12 cellular contexts compared by ENCODE assay signal in the genomic region with DNA sequence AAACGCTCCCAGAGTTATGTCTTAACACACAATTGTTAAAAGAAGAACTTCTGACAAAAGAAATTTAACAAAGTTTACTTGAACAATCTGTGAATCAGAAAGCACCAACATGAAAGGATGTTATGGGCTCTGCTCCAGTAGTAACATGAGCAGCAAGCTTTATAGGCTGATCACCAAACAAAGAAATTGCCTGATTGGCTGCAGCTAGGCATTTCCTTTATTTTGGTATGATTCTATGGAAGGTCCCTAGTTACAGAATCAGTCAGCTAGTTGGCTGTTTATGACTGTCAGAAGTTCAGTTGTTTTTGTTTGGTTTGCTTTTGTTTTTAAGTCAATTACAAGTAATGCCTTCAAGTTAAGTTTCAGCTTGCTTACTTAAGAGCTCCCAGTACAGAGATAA.
DNase-seq lines count a peak whose midpoint lies in the region; ATAC-seq, FAIRE-seq and TF ChIP-seq lines count a peak whose summit lies in the region.
"Had no signal": no experiment of that assay in that cellular context is flagged by ENCODE, and none has a peak within 500 bp of the region (broad histone marks: within the 10 kb centered on the region; RNA-seq: fewer than 3 reads in every experiment).

No MANE protein-coding gene starts in this region.

- peak; percentile 28 for DNase-seq in GM20000 (ENCODE audit: low spot score)
- peak; percentile 5 for DNase-seq in astrocyte of the cerebellum (ENCODE audit: low read depth)
- DNase-seq in substantia nigra (lab: John Stamatoyannopoulos, UW): no peak
- no peak for DNase-seq in NCI-H1105 (lab: John Stamatoyannopoulos, UW)
- no peak for DNase-seq in kidney
- DNase-seq: activated naive CD8-positive, alpha-beta T cell treated with anti-CD3 and anti-CD28 coated beads for 36 hours; DMS79 treated with DMSO at 0.1 percent for 48 hours had no signal

- no peak overlapping the region for H3K27ac ChIP-seq in substantia nigra (ENCODE audit: low read depth, low read length, poor library complexity, severe bottlenecking)
- no peak overlapping the region for H3K27ac ChIP-seq in kidney (ENCODE audit: low read depth in 2 of 2, low read length in 2 of 2)
- H3K27ac ChIP-seq: tibial nerve had no signal

- H3K4me3 ChIP-seq in astrocyte of the cerebellum (ENCODE audit: low read depth, low read length) (no peak overlapping the region), kidney (ENCODE audit: low read length in 2 of 2) (no peak overlapping the region)
- H3K4me3 ChIP-seq: lung, tibial nerve had no signal

- FAIRE-seq in kidney (lab: Jason Lieb, UNC): no peak

- ATAC-seq in GM18505 (IDR thresholded peaks at IDR 0.05; ENCODE audit: unreplicated experiment): peak; percentile 86
- peak; percentile 88 for ATAC-seq in HG03097 (IDR thresholded peaks at IDR 0.05; ENCODE audit: low FRiP score, unreplicated experiment)
- no peak for ATAC-seq in GM21825 (IDR thresholded peaks at IDR 0.05; ENCODE audit: unreplicated experiment)

- in situ Hi-C loops in astrocyte of the cerebellum (cut with HindIII; ENCODE audit: low sequenced_read_pairs): no loop called here

- no peaks in the 10 kb centered on the region for H3K4me1 ChIP-seq in kidney (ENCODE audit: control insufficient read depth in 1 of 2, insufficient read depth in 1 of 2, low read depth in 1 of 2, low read length in 2 of 2)
- H3K4me1 ChIP-seq: tibial nerve had no signal

- H3K36me3 ChIP-seq in kidney (ENCODE audit: control insufficient read depth in 1 of 2, insufficient read depth in 2 of 2, low read length in 2 of 2): no peaks in the 10 kb centered on the region
- H3K36me3 ChIP-seq: tibial nerve had no signal

- no peak for TF ChIP-seq POLR2A in GM18505 (IDR thresholded peaks at IDR 0.05; ENCODE audit: borderline replicate concordance, extremely low read depth, insufficient read depth, insufficient read length)

- no peaks in the 10 kb centered on the region for H3K9me3 ChIP-seq in kidney (ENCODE audit: control insufficient read depth in 1 of 2, low read length in 2 of 2)
- H3K9me3 ChIP-seq: tibial nerve had no signal

- intact Hi-C loops in kidney (cut with DNase I): no loop called here

- no peak overlapping the region for H3K9ac ChIP-seq in kidney (ENCODE audit: low read length in 2 of 2)

- no peak for TF ChIP-seq CTCF in GM20000 (IDR thresholded peaks at IDR 0.05; ENCODE audit: extremely low read depth, missing control alignments)
- TF ChIP-seq CTCF in astrocyte of the cerebellum (IDR thresholded peaks at IDR 0.05; ENCODE audit: low read depth, low read length, missing control alignments): no peak
- no peak for TF ChIP-seq CTCF in kidney (IDR thresholded peaks at IDR 0.05; ENCODE audit: borderline replicate concordance, extremely low read depth, insufficient read depth)

Comparison
In these comparisons a context has a peak if more than half of its experiments do, and no peak if none do; other contexts are left out.
1. DNase-seq: peak in GM20000 (single experiment) and astrocyte of the cerebellum (single experiment); none in substantia nigra (0 of 49), NCI-H1105 (single experiment) and kidney (single experiment).